In the genomic region with DNA sequence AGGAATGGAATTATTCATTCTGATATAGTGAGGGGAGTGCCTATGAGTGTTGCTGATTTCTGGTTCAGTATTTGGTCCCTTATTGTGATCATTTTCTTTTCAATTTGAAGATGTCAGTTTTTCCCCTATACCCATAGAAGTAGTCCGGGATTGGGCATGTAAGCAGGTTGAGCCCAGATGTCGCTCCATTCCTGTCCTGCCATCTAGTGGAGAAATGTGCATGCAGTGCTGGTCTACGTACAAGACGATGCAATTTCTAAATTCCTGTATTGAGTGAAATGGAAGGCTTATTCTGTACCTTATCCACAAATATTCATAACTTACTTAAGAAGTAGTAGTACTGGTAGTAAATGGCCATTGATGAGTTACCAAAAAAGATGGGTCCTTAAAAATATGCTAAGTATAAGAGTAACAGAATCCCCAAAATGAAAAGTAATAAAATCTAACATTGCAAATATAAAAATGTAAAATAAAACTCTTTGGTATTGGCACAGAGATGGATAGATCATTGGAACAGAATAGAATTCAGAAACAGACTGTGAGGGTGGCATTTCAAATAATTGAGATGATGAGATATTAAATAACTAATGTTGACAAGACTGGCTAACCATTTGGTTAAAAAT, we compare ENCODE assay signal across 8 cellular contexts.
A peak's percentile ranks its signal among the peaks of the same experiment; 100 is the strongest.
DNase-seq lines count a peak whose midpoint lies in the region; ATAC-seq and TF ChIP-seq lines count a peak whose summit lies in the region.

No MANE protein-coding gene starts in this region.

- intact Hi-C loops in Right ventricle myocardium superior (cut with DNase I), result loop anchor here (2.0 kb wide), 1 partner anchor 273 kb away; no protein-coding TSS in a partner anchor

- H3K36me3 Mint-ChIP-seq in activated naive CD4-positive, alpha-beta T cell treated with anti-CD3 and anti-CD28 coated beads, Interleukin-2, amount 10 ng/mL, durations not matched to agents 7 days and 5 days, result no peaks in the 10 kb centered on the region

- DNase-seq in ELR (ENCODE audit: low read depth), result peak; percentile 57
- peak; percentile 63 for DNase-seq in GM20000 (ENCODE audit: low spot score)
- peak; percentile 81 for DNase-seq in NCI-H748 (lab: John Stamatoyannopoulos, UW; ENCODE audit: unreplicated experiment)
- DNase-seq in activated naive CD4-positive, alpha-beta T cell treated with anti-CD3 and anti-CD28 coated beads, Interleukin-2, amount 10 ng/mL, durations not matched to agents 7 days and 5 days, result peak; percentile 40
- no peak for DNase-seq in Right ventricle myocardium superior
- peak; percentile 88 for DNase-seq in putamen (ENCODE audit: low spot score)
- DNase-seq in stimulated activated naive CD4-positive, alpha-beta T cell treated with Interleukin-2 at 50 U/mL for 16 hours (lab: John Stamatoyannopoulos, UW), result no peak

- H3K27me3 Mint-ChIP-seq in activated naive CD4-positive, alpha-beta T cell treated with anti-CD3 and anti-CD28 coated beads, Interleukin-2, amount 10 ng/mL, durations not matched to agents 7 days and 5 days, result no peaks in the 10 kb centered on the region

- ATAC-seq in HG03521 (IDR thresholded peaks at IDR 0.05; ENCODE audit: unreplicated experiment), result peak; percentile 88
- peak; percentile 84 for ATAC-seq in Right ventricle myocardium superior (ENCODE audit: poor library complexity)

- peak; percentile 76 for TF ChIP-seq CTCF in GM20000 (IDR thresholded peaks at IDR 0.05; ENCODE audit: extremely low read depth, missing control alignments)

- no peak overlapping the region for H3K27ac Mint-ChIP-seq in activated naive CD4-positive, alpha-beta T cell treated with anti-CD3 and anti-CD28 coated beads, Interleukin-2, amount 10 ng/mL, durations not matched to agents 7 days and 5 days

- CTCF ChIA-PET in activated naive CD4-positive, alpha-beta T cell treated with anti-CD3 and anti-CD28 coated beads, Interleukin-2, amount 10 ng/mL, durations not matched to agents 7 days and 5 days (lab: Charles Lee), result interaction anchor here (1.0 to 2.3 kb wide), 2 partner anchors 9 to 272 kb away, joined by 4 to 9 read pairs; no protein-coding TSS in a partner anchor

- H3K4me3 Mint-ChIP-seq in activated naive CD4-positive, alpha-beta T cell treated with anti-CD3 and anti-CD28 coated beads, Interleukin-2, amount 10 ng/mL, durations not matched to agents 7 days and 5 days, result no peak overlapping the region

- no peaks in the 10 kb centered on the region for H3K4me1 Mint-ChIP-seq in activated naive CD4-positive, alpha-beta T cell treated with anti-CD3 and anti-CD28 coated beads, Interleukin-2, amount 10 ng/mL, durations not matched to agents 7 days and 5 days

- H3K9me3 Mint-ChIP-seq in activated naive CD4-positive, alpha-beta T cell treated with anti-CD3 and anti-CD28 coated beads, Interleukin-2, amount 10 ng/mL, durations not matched to agents 7 days and 5 days, result no peaks in the 10 kb centered on the region

Comparison
In these comparisons a context has a peak if more than half of its experiments do, and no peak if none do; other contexts are left out.
1. DNase-seq: peak in ELR (single experiment), GM20000 (single experiment), NCI-H748 (single experiment), activated naive CD4-positive, alpha-beta T cell treated with anti-CD3 and anti-CD28 coated beads, Interleukin-2, amount 10 ng/mL, durations not matched to agents 7 days and 5 days (single experiment) and putamen (single experiment); none in Right ventricle myocardium superior (single experiment) and stimulated activated naive CD4-positive, alpha-beta T cell treated with Interleukin-2 at 50 U/mL for 16 hours (single experiment).